10 cellular contexts compared by ENCODE assay signal in the genomic region with DNA sequence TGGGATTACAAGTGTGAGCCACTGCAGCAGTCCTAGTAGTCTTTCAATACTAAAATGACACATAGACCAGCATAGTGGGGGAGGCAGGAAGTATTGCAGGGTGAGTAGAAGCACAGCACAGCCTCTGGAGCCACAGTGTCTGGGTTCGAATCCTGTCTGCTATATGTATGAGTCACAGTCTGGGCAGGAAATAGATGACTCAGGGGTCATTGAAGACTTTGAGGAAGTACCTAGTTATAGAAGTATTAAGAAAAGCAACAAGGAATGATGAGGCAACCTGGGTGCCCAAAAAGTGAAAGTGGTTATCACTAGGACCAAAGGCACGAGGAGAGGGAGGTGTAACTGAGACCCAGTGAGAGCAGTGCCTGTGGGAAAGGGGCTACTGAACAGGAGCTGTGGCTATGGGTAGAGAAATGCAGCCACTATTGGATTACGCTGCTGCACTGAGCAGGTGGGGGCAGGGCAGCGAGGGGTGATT.
DNase-seq lines count a peak whose midpoint lies in the region; ATAC-seq, FAIRE-seq and TF ChIP-seq lines count a peak whose summit lies in the region.
"Had no signal": no experiment of that assay in that cellular context is flagged by ENCODE, and none has a peak within 500 bp of the region (broad histone marks: within the 10 kb centered on the region; RNA-seq: fewer than 3 reads in every experiment).

No MANE protein-coding gene starts in this region.

- TF ChIP-seq CTCF in astrocyte (IDR thresholded peaks at IDR 0.05; ENCODE audit: insufficient read depth, low read depth, low read length) (no peak), dorsolateral prefrontal cortex (IDR thresholded peaks at IDR 0.05 in 54 of 56, conservative IDR thresholded peaks at IDR 0.05 in 2 of 56; ENCODE audit: low read depth in 1 of 56, partially characterized antibody in 56 of 56) (no peak)

- no peak overlapping the region for H3K9ac ChIP-seq in astrocyte (ENCODE audit: low read length)
- no peak overlapping the region for H3K9ac ChIP-seq in skeletal muscle satellite cell (ENCODE audit: low read depth, low read length)

- H3K4me3 Mint-ChIP-seq in activated CD8-positive, alpha-beta memory T cell treated with anti-CD3 and anti-CD28 coated beads, Interleukin-2, amount 10 ng/mL, durations not matched to agents 7 days and 5 days, result no peak overlapping the region
- H3K4me3 Mint-ChIP-seq in astrocyte (ENCODE audit: unreplicated experiment), result no peak overlapping the region

- intact Hi-C loops in dorsolateral prefrontal cortex (cut with DNase I), result loop anchor here in 1 of 2 donors (10.0 kb wide), 1 partner anchor 53 kb away; no protein-coding TSS in a partner anchor

- H3K9me3 Mint-ChIP-seq in activated CD8-positive, alpha-beta memory T cell treated with anti-CD3 and anti-CD28 coated beads, Interleukin-2, amount 10 ng/mL, durations not matched to agents 7 days and 5 days (ENCODE audit: low read depth), result no peaks in the 10 kb centered on the region
- no peaks in the 10 kb centered on the region for H3K9me3 Mint-ChIP-seq in astrocyte (ENCODE audit: unreplicated experiment)

- peaks cover 7% of the 10 kb centered on the region for H3K4me1 Mint-ChIP-seq in activated CD8-positive, alpha-beta memory T cell treated with anti-CD3 and anti-CD28 coated beads, Interleukin-2, amount 10 ng/mL, durations not matched to agents 7 days and 5 days
- peaks cover 5% of the 10 kb centered on the region for H3K4me1 Mint-ChIP-seq in astrocyte (ENCODE audit: low read depth, unreplicated experiment)

- no peaks in the 10 kb centered on the region for H4K20me1 ChIP-seq in astrocyte (ENCODE audit: insufficient read depth, low read length)

- no peak for FAIRE-seq in astrocyte (lab: Jason Lieb, UNC)

- peak; percentile 53 for ATAC-seq in activated CD8-positive, alpha-beta memory T cell treated with anti-CD3 and anti-CD28 coated beads, Interleukin-2, amount 10 ng/mL, durations not matched to agents 7 days and 5 days
- no peak for ATAC-seq in GM19452 (IDR thresholded peaks at IDR 0.05; ENCODE audit: unreplicated experiment)
- no peak for ATAC-seq in HG02884 (IDR thresholded peaks at IDR 0.05; ENCODE audit: unreplicated experiment)

- no peaks in the 10 kb centered on the region for H3K36me3 ChIP-seq in astrocyte (ENCODE audit: insufficient read depth, low read length)
- no peaks in the 10 kb centered on the region for H3K36me3 ChIP-seq in skeletal muscle satellite cell (ENCODE audit: insufficient read depth, low read length)

- DNase-seq in activated CD8-positive, alpha-beta memory T cell treated with anti-CD3 and anti-CD28 coated beads, Interleukin-2, amount 10 ng/mL, durations not matched to agents 7 days and 5 days, result peak; percentile 46
- no peak for DNase-seq in activated CD8-positive, alpha-beta memory T cell treated with anti-CD3 and anti-CD28 coated beads for 24 hours
- DNase-seq in MV-4-11 (lab: John Stamatoyannopoulos, UW) (peak; percentile 98), astrocyte (ENCODE audit: low read depth) (peak; percentile 58), dorsolateral prefrontal cortex (no peak)
- DNase-seq: NCI-H2081 treated with DMSO at 0.1 percent for 48 hours had no signal

- H3K27me3 ChIP-seq in astrocyte (ENCODE audit: insufficient read depth, low read length), result no peaks in the 10 kb centered on the region
- H3K27me3 ChIP-seq in skeletal muscle satellite cell (ENCODE audit: control insufficient read depth, insufficient read depth, low read length), result no peaks in the 10 kb centered on the region
- H3K27me3 ChIP-seq in dorsolateral prefrontal cortex, result no peaks in the 10 kb centered on the region

- peak overlapping the region; percentile 1 for H3K4me3 ChIP-seq in astrocyte (ENCODE audit: insufficient read depth, low read depth, low read length)
- H3K4me3 ChIP-seq in skeletal muscle satellite cell (ENCODE audit: low read length), result no peak overlapping the region
- H3K4me3 ChIP-seq in dorsolateral prefrontal cortex, result no peak overlapping the region

- H3K4me1 ChIP-seq in astrocyte (ENCODE audit: insufficient read depth, low read length) (peaks cover 23% of the 10 kb centered on the region), skeletal muscle satellite cell (ENCODE audit: control insufficient read depth, insufficient read depth, low read length) (peaks cover 43% of the 10 kb centered on the region)

- H3K9me3 ChIP-seq in astrocyte (ENCODE audit: insufficient read depth, low read depth, low read length) (no peaks in the 10 kb centered on the region), skeletal muscle satellite cell (replicated peaks; ENCODE audit: low read length) (no peaks in the 10 kb centered on the region)

- peak overlapping the region; percentile 39 for H3K27ac ChIP-seq in astrocyte (ENCODE audit: low read depth, low read length)
- H3K27ac ChIP-seq in dorsolateral prefrontal cortex, result no peak overlapping the region
- H3K27ac ChIP-seq: C4-2B had no signal

- H3K36me3 Mint-ChIP-seq in activated CD8-positive, alpha-beta memory T cell treated with anti-CD3 and anti-CD28 coated beads, Interleukin-2, amount 10 ng/mL, durations not matched to agents 7 days and 5 days, result no peaks in the 10 kb centered on the region
- no peaks in the 10 kb centered on the region for H3K36me3 Mint-ChIP-seq in astrocyte (ENCODE audit: low read depth, unreplicated experiment)

- H3K27me3 Mint-ChIP-seq in activated CD8-positive, alpha-beta memory T cell treated with anti-CD3 and anti-CD28 coated beads, Interleukin-2, amount 10 ng/mL, durations not matched to agents 7 days and 5 days, result no peaks in the 10 kb centered on the region
- no peaks in the 10 kb centered on the region for H3K27me3 Mint-ChIP-seq in astrocyte (ENCODE audit: low read depth, unreplicated experiment)

- H3K27ac Mint-ChIP-seq in activated CD8-positive, alpha-beta memory T cell treated with anti-CD3 and anti-CD28 coated beads, Interleukin-2, amount 10 ng/mL, durations not matched to agents 7 days and 5 days, result no peak overlapping the region
- H3K27ac Mint-ChIP-seq in astrocyte (ENCODE audit: unreplicated experiment), result peak overlapping the region; percentile 63

- H2AFZ ChIP-seq in astrocyte (ENCODE audit: low read depth, low read length), result no peak overlapping the region

- H3K4me2 ChIP-seq in astrocyte (ENCODE audit: low read length), result peak overlapping the region; percentile 34
- H3K4me2 ChIP-seq in skeletal muscle satellite cell (ENCODE audit: low read length), result peak overlapping the region; percentile 38

- no peaks in the 10 kb centered on the region for H3K79me2 ChIP-seq in astrocyte (ENCODE audit: insufficient read depth, low read length)

- CTCF ChIA-PET in activated CD8-positive, alpha-beta memory T cell treated with anti-CD3 and anti-CD28 coated beads, Interleukin-2, amount 10 ng/mL, durations not matched to agents 7 days and 5 days (lab: Charles Lee), result no interaction called here

Comparison
In these comparisons a context has a peak if more than half of its experiments do, and no peak if none do; other contexts are left out.
1. DNase-seq: peak in activated CD8-positive, alpha-beta memory T cell treated with anti-CD3 and anti-CD28 coated beads, Interleukin-2, amount 10 ng/mL, durations not matched to agents 7 days and 5 days (single experiment), MV-4-11 (single experiment) and astrocyte (single experiment); none in activated CD8-positive, alpha-beta memory T cell treated with anti-CD3 and anti-CD28 coated beads for 24 hours (single experiment) and dorsolateral prefrontal cortex (0 of 10).